In the genomic region with DNA sequence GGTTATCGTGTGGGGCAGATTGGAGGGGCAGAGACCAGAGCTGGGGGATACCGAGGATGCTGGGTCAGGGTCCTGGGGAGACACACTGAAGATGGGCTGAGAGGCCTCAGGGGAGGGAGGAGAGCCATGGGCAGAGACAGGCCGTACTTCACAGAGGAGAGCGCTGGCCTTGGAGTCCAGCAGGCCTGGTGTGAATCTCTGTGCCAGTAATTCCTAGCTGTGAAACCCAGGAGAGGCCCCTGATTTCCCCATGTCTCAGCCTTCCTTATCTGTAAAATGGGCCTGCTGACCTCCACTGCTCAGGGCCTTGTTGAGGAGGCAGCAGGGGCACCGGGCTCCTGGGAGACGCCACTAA, we compare ENCODE assay signal across 17 cellular contexts. TPM values are rescaled to one million over a fixed set of nuclear protein-coding genes. Genes with fewer than 3 reads are reported as not detected.
"Had no signal": no experiment of that assay in that cellular context is flagged by ENCODE, and none has a peak within 500 bp of the region (broad histone marks: within the 10 kb centered on the region; RNA-seq: fewer than 3 reads in every experiment).

No MANE protein-coding gene starts in this region.

- H3K27me3 ChIP-seq: pancreas had no signal

- H3K27ac ChIP-seq: coronary artery, dorsolateral prefrontal cortex, heart right ventricle, pancreas, thoracic aorta had no signal

- DNase-seq: dorsolateral prefrontal cortex; effector CD8-positive, alpha-beta T cell; heart right ventricle; hypothalamus; kidney glomerular epithelial cell; mucosa of descending colon; naive thymus-derived CD8-positive, alpha-beta T cell; pancreas; right cardiac atrium; small intestine; stimulated activated CD4-positive, alpha-beta T cell treated with anti-CD3 and anti-CD28 coated beads, Interleukin-2, amount 100 ng/mL, for 48 hours; stimulated activated naive CD8-positive, alpha-beta T cell treated with anti-CD3 and anti-CD28 coated beads, Interleukin-15, amount 100 ng/mL, for 72 hours; trophoblast cell had no signal

- H3K9me3 ChIP-seq: heart right ventricle, mucosa of descending colon, pancreas, thoracic aorta had no signal

- H3K36me3 ChIP-seq: heart right ventricle, pancreas, thoracic aorta had no signal

- H3K4me3 ChIP-seq: coronary artery, dorsolateral prefrontal cortex, heart right ventricle, mucosa of descending colon, pancreas, thoracic aorta had no signal

RNA-seq across cellular contexts. Expression of a gene that starts 23.4 kb away (rescaled TPM):
- total RNA-seq: glomerular endothelial cell, lung microvascular endothelial cell had no signal
